9 cellular contexts compared by ENCODE assay signal in the genomic region with DNA sequence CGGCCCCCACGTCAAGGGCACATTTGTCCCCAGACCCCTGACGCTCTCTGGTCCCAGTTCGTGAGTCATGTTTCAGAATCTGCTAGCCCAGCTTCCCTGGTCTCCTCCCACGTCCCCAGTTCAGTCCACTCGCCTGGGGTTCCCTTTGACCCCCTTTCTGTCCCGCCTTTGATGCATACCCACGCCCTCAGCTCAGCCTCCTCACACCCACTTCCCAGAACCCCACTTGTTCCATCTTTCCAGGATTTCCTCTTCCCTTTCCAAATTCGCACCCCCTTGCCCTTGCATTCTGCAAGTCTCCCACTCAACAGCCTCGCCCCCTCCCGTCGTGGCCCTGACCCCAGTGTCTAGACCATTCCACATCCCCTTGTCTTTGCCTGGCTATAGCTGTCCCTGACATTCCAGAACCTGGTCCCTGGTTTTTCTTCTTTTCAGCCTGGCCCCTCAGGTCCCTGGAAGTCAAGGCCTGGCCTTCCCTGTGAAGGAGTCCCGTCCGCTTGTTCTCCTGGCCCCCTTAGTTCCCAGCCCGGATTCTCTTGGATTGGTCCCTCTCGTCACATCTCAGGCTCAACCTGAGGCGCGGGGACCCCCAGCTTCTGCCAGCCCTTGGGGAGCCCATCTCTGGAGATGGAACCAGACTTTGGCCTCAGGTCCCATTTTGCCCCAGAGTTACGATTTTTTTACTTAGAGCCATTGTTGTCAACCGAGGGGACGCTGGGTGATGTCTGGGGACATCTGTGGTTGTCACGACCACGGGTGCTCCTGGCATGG. TPM values are rescaled to one million over a fixed set of nuclear protein-coding genes. Genes with fewer than 3 reads are reported as not detected.
A peak's percentile ranks its signal among the peaks of the same experiment; 100 is the strongest.
DNase-seq lines count a peak whose midpoint lies in the region; ATAC-seq, FAIRE-seq and TF ChIP-seq lines count a peak whose summit lies in the region.
"Had no signal": no experiment of that assay in that cellular context is flagged by ENCODE, and none has a peak within 500 bp of the region (broad histone marks: within the 10 kb centered on the region; RNA-seq: fewer than 3 reads in every experiment).

No MANE protein-coding gene starts in this region.

- peaks cover 57% of the 10 kb centered on the region for H3K79me2 ChIP-seq in endothelial cell of umbilical vein (ENCODE audit: control insufficient read depth, insufficient read depth, low read length)

- no peaks in the 10 kb centered on the region for H3K9me3 ChIP-seq in Caco-2
- no peaks in the 10 kb centered on the region for H3K9me3 ChIP-seq in endothelial cell of umbilical vein (replicated peaks; ENCODE audit: control insufficient read depth, insufficient read depth, low read length)
- no peaks in the 10 kb centered on the region for H3K9me3 ChIP-seq in neutrophil

- no peak for TF ChIP-seq POLR2A in endothelial cell of umbilical vein (IDR thresholded peaks at IDR 0.05; ENCODE audit: low read depth, low read length)

- BruUV-seq in Caco-2 (replicated peaks; lab: Mats Ljungman, UMichigan) (TSS peak; percentile 22), endothelial cell of umbilical vein (replicated peaks; lab: Mats Ljungman, UMichigan) (TSS peak; percentile 19)

- no peaks in the 10 kb centered on the region for H3K9me1 ChIP-seq in endothelial cell of umbilical vein (replicated peaks; ENCODE audit: control insufficient read depth, extremely low read depth, insufficient read depth, low read length)

- peak overlapping the region; percentile 65 for H3K4me2 ChIP-seq in endothelial cell of umbilical vein (ENCODE audit: insufficient read depth, low read length)

- CTCF ChIA-PET in Caco-2 (lab: Charles Lee) = interaction anchor here (0.8 kb wide), 1 partner anchor 58 kb away, joined by 3 read pairs; no protein-coding TSS in a partner anchor
- CTCF ChIA-PET in endothelial cell of umbilical vein (lab: Charles Lee) = interaction anchor here (1.0 to 2.0 kb wide), 2 partner anchors 25 to 58 kb away, joined by 4 to 7 read pairs; no protein-coding TSS in a partner anchor

- POLR2A ChIA-PET in Caco-2 (lab: Charles Lee) (interaction anchor here (0.5 kb wide), 1 partner anchor 62 kb away, joined by 4 read pairs; no protein-coding TSS in a partner anchor), endothelial cell of umbilical vein (lab: Charles Lee) (no interaction called here)

- DNase-seq in Caco-2 = no peak
- DNase-seq in OCI-M1 (lab: John Stamatoyannopoulos, UW) = peak; percentile 1
- DNase-seq in endothelial cell of umbilical vein (ENCODE audit: low read depth, low spot score) = no peak
- DNase-seq in inferior parietal cortex (ENCODE audit: extremely low spot score) = no peak
- DNase-seq in NCI-H1092 (lab: John Stamatoyannopoulos, UW) = no peak

- no peak for ATAC-seq in HG03342 (IDR thresholded peaks at IDR 0.05; ENCODE audit: unreplicated experiment)
- no peak for ATAC-seq in GM18907 (IDR thresholded peaks at IDR 0.05; ENCODE audit: unreplicated experiment)

- H4K20me1 ChIP-seq in endothelial cell of umbilical vein (replicated peaks; ENCODE audit: control insufficient read depth, extremely low read depth, insufficient read depth, low read length) = no peaks in the 10 kb centered on the region

- peaks cover 14% of the 10 kb centered on the region for H3K4me1 Mint-ChIP-seq in Caco-2 (ENCODE audit: low read depth, unreplicated experiment)

- peak overlapping the region; percentile 89 for H3K27ac Mint-ChIP-seq in Caco-2 (ENCODE audit: unreplicated experiment)

- peak overlapping the region; percentile 75 for H3K9ac ChIP-seq in endothelial cell of umbilical vein (replicated peaks; ENCODE audit: extremely low read depth, insufficient read depth, low read length)

- H3K4me1 ChIP-seq in Caco-2 = peaks cover 9% of the 10 kb centered on the region; the same call in 1 of the 2 replicates
- H3K4me1 ChIP-seq in endothelial cell of umbilical vein (ENCODE audit: control insufficient read depth, extremely low read depth, insufficient read depth, low read length) = peaks cover 12% of the 10 kb centered on the region
- peaks cover 92% of the 10 kb centered on the region in 2 experiments for H3K4me1 ChIP-seq in neutrophil (ENCODE audit: control insufficient read depth in 1 of 2, insufficient read depth in 1 of 2, low read depth in 1 of 2, low read length in 1 of 2)

- peaks cover 16% of the 10 kb centered on the region for H3K36me3 Mint-ChIP-seq in Caco-2 (ENCODE audit: insufficient read depth, unreplicated experiment)

- H3K4me3 Mint-ChIP-seq in Caco-2 (ENCODE audit: unreplicated experiment) = peak overlapping the region; percentile 82

- no peak overlapping the region for H2AFZ ChIP-seq in endothelial cell of umbilical vein (ENCODE audit: low read depth, low read length)

- intact Hi-C loops in Caco-2 (cut with micrococcal nuclease; ENCODE audit: unreplicated experiment) (no loop called here), endothelial cell of umbilical vein (cut with micrococcal nuclease) (no loop called here)

- H3K4me3 ChIP-seq in Caco-2 (ENCODE audit: low read depth, low read length) = peak overlapping the region; percentile 98
- H3K4me3 ChIP-seq in endothelial cell of umbilical vein (replicated peaks in 1 of 3; ENCODE audit: insufficient read depth in 1 of 3, low read depth in 1 of 3, low read length in 3 of 3) = peak overlapping the region; percentile 62 to 82 (median 72)
- peak overlapping the region; percentile 72 to 96 for H3K4me3 ChIP-seq in neutrophil (ENCODE audit: low read depth in 1 of 2, low read length in 1 of 2)

- H3K36me3 ChIP-seq in Caco-2 (ENCODE audit: control insufficient read depth, insufficient read depth, low read length) (no peaks in the 10 kb centered on the region), endothelial cell of umbilical vein (ENCODE audit: control insufficient read depth in 2 of 2, extremely low read depth in 1 of 2, insufficient read depth in 2 of 2, low read length in 2 of 2) (no peaks in the 10 kb centered on the region), neutrophil (peaks cover 27% of the 10 kb centered on the region)

- H3K27me3 ChIP-seq in Caco-2 (replicated peaks; ENCODE audit: control insufficient read depth, insufficient read depth, low read length) = no peaks in the 10 kb centered on the region
- no peaks in the 10 kb centered on the region for H3K27me3 ChIP-seq in endothelial cell of umbilical vein (ENCODE audit: control insufficient read depth in 2 of 2, insufficient read depth in 2 of 2, low read length in 2 of 2)
- H3K27me3 ChIP-seq in neutrophil = no peaks in the 10 kb centered on the region

- H3K27ac ChIP-seq in endothelial cell of umbilical vein (ENCODE audit: insufficient read depth, low read depth, low read length) (no peak overlapping the region), neutrophil (peak overlapping the region; percentile 94)

- dilution Hi-C loops in endothelial cell of umbilical vein (cut with MboI; ENCODE audit: extremely low pct_ligation_motif_present, low sequenced_read_pairs) = no loop called here

- H3K27me3 Mint-ChIP-seq in Caco-2 (ENCODE audit: insufficient read depth, unreplicated experiment) = no peaks in the 10 kb centered on the region

- H3K9me3 Mint-ChIP-seq in Caco-2 (ENCODE audit: unreplicated experiment) = no peaks in the 10 kb centered on the region

- TF ChIP-seq CTCF in Caco-2 (IDR thresholded peaks at IDR 0.05; ENCODE audit: insufficient read depth in 1 of 2, low read depth in 1 of 2, low read length in 1 of 2, severe bottlenecking in 1 of 2, unreplicated experiment in 1 of 2) = no peak
- TF ChIP-seq CTCF in endothelial cell of umbilical vein (IDR thresholded peaks at IDR 0.05; ENCODE audit: extremely low read depth in 1 of 2, insufficient read depth in 1 of 2, low read depth in 1 of 2, low read length in 2 of 2) = no peak
- TF ChIP-seq CTCF in neutrophil (IDR thresholded peaks at IDR 0.05) = no peak

- no peak for FAIRE-seq in endothelial cell of umbilical vein (lab: Jason Lieb, UNC)

RNA-seq across cellular contexts. Expression of a gene that starts 1.3 kb away (rescaled TPM):
- 87.3 and 94.2 TPM in 2 replicates for total RNA-seq in Caco-2 (2022)
- total RNA-seq in endothelial cell of umbilical vein = 96.2 and 102 TPM in 2 replicates
- polyA plus RNA-seq in endothelial cell of umbilical vein = 97.2 and 112 TPM in 2 replicates
- polyA plus RNA-seq in endothelial cell of umbilical vein (2011; cell fraction: cytosol; rRNA removed) = 77.5 and 84.8 TPM in 2 replicates
- polyA plus RNA-seq in endothelial cell of umbilical vein (2011; cell fraction: nucleus; rRNA removed) = 82.4 and 84.4 TPM in 2 replicates
- 75.5 and 90.0 TPM in 2 replicates for polyA plus RNA-seq in endothelial cell of umbilical vein (2012)
- polyA minus RNA-seq in endothelial cell of umbilical vein = 56.1 and 74.5 TPM in 2 replicates
- polyA minus RNA-seq in endothelial cell of umbilical vein (2011; cell fraction: cytosol; rRNA and poly(A)+ RNA removed) = 76.5 TPM
- polyA minus RNA-seq in endothelial cell of umbilical vein (2011; cell fraction: nucleus; rRNA and poly(A)+ RNA removed) = 23.5 and 29.3 TPM in 2 replicates

RNA-seq across cellular contexts. Expression of a gene that starts 8.5 kb away (rescaled TPM):
- total RNA-seq in Caco-2 (2022) = not detected in 2 replicates
- total RNA-seq in endothelial cell of umbilical vein = 1.7 and 2.2 TPM in 2 replicates
- polyA plus RNA-seq in endothelial cell of umbilical vein = 2.5 and 2.8 TPM in 2 replicates
- 0.76 and 0.97 TPM in 2 replicates for polyA plus RNA-seq in endothelial cell of umbilical vein (2011; cell fraction: cytosol; rRNA removed)
- 0.12 and 0.25 TPM in 2 replicates for polyA plus RNA-seq in endothelial cell of umbilical vein (2011; cell fraction: nucleus; rRNA removed)
- 0.39 and 0.86 TPM in 2 replicates for polyA plus RNA-seq in endothelial cell of umbilical vein (2012)
- polyA minus RNA-seq in endothelial cell of umbilical vein = 0.91 and 1.1 TPM in 2 replicates
- polyA minus RNA-seq in endothelial cell of umbilical vein (2011; cell fraction: cytosol; rRNA and poly(A)+ RNA removed) = not detected
- 1.6 TPM in 1 of 2 replicates, not detected in the other for polyA minus RNA-seq in endothelial cell of umbilical vein (2011; cell fraction: nucleus; rRNA and poly(A)+ RNA removed)
- total RNA-seq: SK-MEL-5 had no signal

RNA-seq across cellular contexts. Expression of a gene that starts 37.4 kb away (rescaled TPM):
- total RNA-seq in Caco-2 (2022) = 0.07 TPM in 1 of 2 replicates, not detected in the other
- not detected in 2 replicates for total RNA-seq in endothelial cell of umbilical vein
- not detected in 2 replicates for polyA plus RNA-seq in endothelial cell of umbilical vein
- polyA plus RNA-seq in endothelial cell of umbilical vein (2011; cell fraction: cytosol; rRNA removed) = not detected in 2 replicates
- 0.06 TPM in 1 of 2 replicates, not detected in the other for polyA plus RNA-seq in endothelial cell of umbilical vein (2011; cell fraction: nucleus; rRNA removed)
- not detected in 2 replicates for polyA plus RNA-seq in endothelial cell of umbilical vein (2012)
- not detected in 2 replicates for polyA minus RNA-seq in endothelial cell of umbilical vein
- polyA minus RNA-seq in endothelial cell of umbilical vein (2011; cell fraction: cytosol; rRNA and poly(A)+ RNA removed) = not detected
- polyA minus RNA-seq in endothelial cell of umbilical vein (2011; cell fraction: nucleus; rRNA and poly(A)+ RNA removed) = not detected in 2 replicates
- total RNA-seq: SK-MEL-5 had no signal

RNA-seq across cellular contexts. Expression of a gene that starts 51.2 kb away (rescaled TPM):
- not detected in 2 replicates for total RNA-seq in Caco-2 (2022)
- not detected in 2 replicates for total RNA-seq in endothelial cell of umbilical vein
- 0.10 and 0.17 TPM in 2 replicates for polyA plus RNA-seq in endothelial cell of umbilical vein
- 0.15 and 0.20 TPM in 2 replicates for polyA plus RNA-seq in endothelial cell of umbilical vein (2011; cell fraction: cytosol; rRNA removed)
- polyA plus RNA-seq in endothelial cell of umbilical vein (2011; cell fraction: nucleus; rRNA removed) = 0.25 and 0.36 TPM in 2 replicates
- polyA plus RNA-seq in endothelial cell of umbilical vein (2012) = 0.20 and 0.24 TPM in 2 replicates
- polyA minus RNA-seq in endothelial cell of umbilical vein = not detected in 2 replicates
- polyA minus RNA-seq in endothelial cell of umbilical vein (2011; cell fraction: cytosol; rRNA and poly(A)+ RNA removed) = 0.92 TPM
- polyA minus RNA-seq in endothelial cell of umbilical vein (2011; cell fraction: nucleus; rRNA and poly(A)+ RNA removed) = 0.34 and 0.48 TPM in 2 replicates
- total RNA-seq: SK-MEL-5 had no signal
